Comparison of ENCODE assay signal across 26 cellular contexts in genomic region chr14:99402283-99402648, GRCh38.
DNase-seq lines count a peak whose midpoint lies in the region; ATAC-seq and TF ChIP-seq lines count a peak whose summit lies in the region.
"Had no signal": no experiment of that assay in that cellular context is flagged by ENCODE, and none has a peak within 500 bp of the region (broad histone marks: within the 10 kb centered on the region; RNA-seq: fewer than 3 reads in every experiment).

No MANE protein-coding gene starts in this region.

- H3K9me3 Mint-ChIP-seq in activated T-cell treated with anti-CD3 and anti-CD28 coated beads, Interleukin-2, amount 50 U/mL, for 24 hours = no peaks in the 10 kb centered on the region
- no peaks in the 10 kb centered on the region for H3K9me3 Mint-ChIP-seq in immature natural killer cell
- H3K9me3 Mint-ChIP-seq in stimulated activated effector memory CD8-positive, alpha-beta T cell treated with anti-CD3 and anti-CD28 coated beads, Interleukin-12 subunit alpha, Interleukin-12 subunit beta, amount 100 ng/mL, for 72 hours = no peaks in the 10 kb centered on the region
- H3K9me3 Mint-ChIP-seq: activated naive CD4-positive, alpha-beta T cell treated with anti-CD3 and anti-CD28 coated beads for 36 hours; neural crest cell had no signal

- no peaks in the 10 kb centered on the region for H3K9me3 ChIP-seq in HEK293 (ENCODE audit: control insufficient read depth, insufficient read depth, low read depth, low read length)
- H3K9me3 ChIP-seq: testis, uterus had no signal

- no peak overlapping the region for H3K27ac ChIP-seq in HEK293 (ENCODE audit: extremely low read depth, low read depth, low read length)
- H3K27ac ChIP-seq: testis, uterus had no signal

- CTCF ChIA-PET in HEK293 (lab: Yijun Ruan, JAX) = interaction anchor here (1.4 to 6.1 kb wide), 2 partner anchors 10 to 13 kb away, joined by 11 to 67 read pairs; no protein-coding TSS in a partner anchor

- no peak overlapping the region for H3K4me3 Mint-ChIP-seq in activated T-cell treated with anti-CD3 and anti-CD28 coated beads, Interleukin-2, amount 50 U/mL, for 24 hours
- H3K4me3 Mint-ChIP-seq in immature natural killer cell = peak overlapping the region in 1 of 5 donors; percentile 2
- H3K4me3 Mint-ChIP-seq in stimulated activated effector memory CD8-positive, alpha-beta T cell treated with anti-CD3 and anti-CD28 coated beads, Interleukin-12 subunit alpha, Interleukin-12 subunit beta, amount 100 ng/mL, for 72 hours = no peak overlapping the region
- H3K4me3 Mint-ChIP-seq: activated naive CD4-positive, alpha-beta T cell treated with anti-CD3 and anti-CD28 coated beads for 36 hours; neural crest cell had no signal

- POLR2A ChIA-PET in HEK293 (lab: Yijun Ruan, JAX) = no interaction called here

- H3K4me1 ChIP-seq in HEK293 (ENCODE audit: control insufficient read depth, insufficient read depth, low read length) = no peaks in the 10 kb centered on the region
- H3K4me1 ChIP-seq: testis, uterus had no signal

- no peak for ATAC-seq in stimulated activated effector memory CD8-positive, alpha-beta T cell treated with anti-CD3 and anti-CD28 coated beads, Interleukin-12 subunit alpha, Interleukin-12 subunit beta, amount 100 ng/mL, for 72 hours
- ATAC-seq: sciatic nerve had no signal

- H3K4me3 ChIP-seq in HEK293 (ENCODE audit: low read depth, low read length) = no peak overlapping the region
- H3K4me3 ChIP-seq: testis, uterus had no signal

- no peak for DNase-seq in activated T-cell treated with anti-CD3 and anti-CD28 coated beads, Interleukin-2, amount 50 U/mL, for 24 hours
- DNase-seq in activated T-cell treated with anti-CD3 and anti-CD28 coated beads for 4 hours = no peak
- no peak for DNase-seq in immature natural killer cell
- no peak for DNase-seq in stimulated activated effector memory CD8-positive, alpha-beta T cell treated with anti-CD3 and anti-CD28 coated beads, Interleukin-12 subunit alpha, Interleukin-12 subunit beta, amount 100 ng/mL, for 72 hours (ENCODE audit: low spot score in 2 of 2)
- no peak for DNase-seq in NK-92 (lab: John Stamatoyannopoulos, UW; ENCODE audit: unreplicated experiment)
- DNase-seq in activated CD8-positive, alpha-beta memory T cell treated with anti-CD3 and anti-CD28 coated beads, Interleukin-2, amount 50 U/mL, for 48 hours = no peak
- no peak for DNase-seq in SHP77 (lab: John Stamatoyannopoulos, UW)
- DNase-seq: 8988T; activated CD4-positive, alpha-beta T cell treated with anti-CD3 and anti-CD28 coated beads for 1 hour; activated naive CD4-positive, alpha-beta T cell treated with anti-CD3 and anti-CD28 coated beads for 36 hours; activated T-cell treated with anti-CD3 and anti-CD28 coated beads, Interleukin-2, amount 50 U/mL, for 1 hour; amygdala; erythroblast; glutamatergic neuron; NCI-H2081 treated with DMSO at 0.1 percent for 48 hours; NCI-H345; NCI-H748 treated with DMSO at 0.1 percent for 48 hours; posterior cingulate gyrus; RPMI8226; stimulated activated CD4-positive, alpha-beta T cell treated with anti-CD3 and anti-CD28 coated beads, Interleukin-4, amount 100 ng/mL, for 4 hours; stimulated activated naive CD4-positive, alpha-beta T cell treated with Interleukin-2 at 50 U/mL for 16 hours; testis; uterus had no signal

- H3K36me3 Mint-ChIP-seq in activated T-cell treated with anti-CD3 and anti-CD28 coated beads, Interleukin-2, amount 50 U/mL, for 24 hours (ENCODE audit: low read depth) = peaks cover 89% of the 10 kb centered on the region
- H3K36me3 Mint-ChIP-seq in immature natural killer cell = peaks cover 14 to 46% (median 29%) of the 10 kb centered on the region in 3 donors
- H3K36me3 Mint-ChIP-seq in stimulated activated effector memory CD8-positive, alpha-beta T cell treated with anti-CD3 and anti-CD28 coated beads, Interleukin-12 subunit alpha, Interleukin-12 subunit beta, amount 100 ng/mL, for 72 hours = peaks cover 72% of the 10 kb centered on the region

- H3K27ac Mint-ChIP-seq in activated T-cell treated with anti-CD3 and anti-CD28 coated beads, Interleukin-2, amount 50 U/mL, for 24 hours = peak overlapping the region; percentile 63
- H3K27ac Mint-ChIP-seq in immature natural killer cell = peak overlapping the region; percentile 36 to 80 (median 65)
- H3K27ac Mint-ChIP-seq in stimulated activated effector memory CD8-positive, alpha-beta T cell treated with anti-CD3 and anti-CD28 coated beads, Interleukin-12 subunit alpha, Interleukin-12 subunit beta, amount 100 ng/mL, for 72 hours = peak overlapping the region; percentile 60
- H3K27ac Mint-ChIP-seq: activated naive CD4-positive, alpha-beta T cell treated with anti-CD3 and anti-CD28 coated beads for 36 hours had no signal

- H3K4me1 Mint-ChIP-seq in activated T-cell treated with anti-CD3 and anti-CD28 coated beads, Interleukin-2, amount 50 U/mL, for 24 hours (ENCODE audit: low read depth) = peaks cover 15% of the 10 kb centered on the region
- H3K4me1 Mint-ChIP-seq in immature natural killer cell = peaks cover 17 to 31% of the 10 kb centered on the region in 2 donors
- H3K4me1 Mint-ChIP-seq in stimulated activated effector memory CD8-positive, alpha-beta T cell treated with anti-CD3 and anti-CD28 coated beads, Interleukin-12 subunit alpha, Interleukin-12 subunit beta, amount 100 ng/mL, for 72 hours = peaks cover 17% of the 10 kb centered on the region

- TF ChIP-seq CTCF in HEK293 (tag by site-specific recombination; IDR thresholded peaks at IDR 0.05) = no peak

- H3K27me3 Mint-ChIP-seq in activated T-cell treated with anti-CD3 and anti-CD28 coated beads, Interleukin-2, amount 50 U/mL, for 24 hours = no peaks in the 10 kb centered on the region
- H3K27me3 Mint-ChIP-seq in immature natural killer cell (ENCODE audit: low read depth in 3 of 3) = peaks cover 0 to 5% (median 0%) of the 10 kb centered on the region in 3 donors

- peaks cover 25 to 58% of the 10 kb centered on the region in 2 experiments for H3K36me3 ChIP-seq in HEK293 (ENCODE audit: control insufficient read depth in 2 of 2, insufficient read depth in 1 of 2, low read length in 2 of 2)
- H3K36me3 ChIP-seq: uterus had no signal

TF ChIP-seq in HEK293, 187 proteins besides CTCF, POLR2A, EP300 and RAD21:
- no peak for TF ChIP-seq ZNF169 (tag by site-specific recombination; IDR thresholded peaks at IDR 0.05)
- TF ChIP-seq KLF1 (tag by site-specific recombination; IDR thresholded peaks at IDR 0.05) = no peak
- TF ChIP-seq ZNF121 (tag by site-specific recombination; IDR thresholded peaks at IDR 0.05) = 0 out of 2 replicates have a peak, but pooled peaks have one; percentile 52
- TF ChIP-seq ZNF600 (tag by site-specific recombination; IDR thresholded peaks at IDR 0.05) = no peak
- TF ChIP-seq ZNF776 (tag by site-specific recombination; IDR thresholded peaks at IDR 0.05; ENCODE audit: borderline replicate concordance) = no peak
- TF ChIP-seq WT1 (tag by site-specific recombination; IDR thresholded peaks at IDR 0.05) = no peak
